Comparison of ENCODE assay signal across 1 cellular context in the genomic region with DNA sequence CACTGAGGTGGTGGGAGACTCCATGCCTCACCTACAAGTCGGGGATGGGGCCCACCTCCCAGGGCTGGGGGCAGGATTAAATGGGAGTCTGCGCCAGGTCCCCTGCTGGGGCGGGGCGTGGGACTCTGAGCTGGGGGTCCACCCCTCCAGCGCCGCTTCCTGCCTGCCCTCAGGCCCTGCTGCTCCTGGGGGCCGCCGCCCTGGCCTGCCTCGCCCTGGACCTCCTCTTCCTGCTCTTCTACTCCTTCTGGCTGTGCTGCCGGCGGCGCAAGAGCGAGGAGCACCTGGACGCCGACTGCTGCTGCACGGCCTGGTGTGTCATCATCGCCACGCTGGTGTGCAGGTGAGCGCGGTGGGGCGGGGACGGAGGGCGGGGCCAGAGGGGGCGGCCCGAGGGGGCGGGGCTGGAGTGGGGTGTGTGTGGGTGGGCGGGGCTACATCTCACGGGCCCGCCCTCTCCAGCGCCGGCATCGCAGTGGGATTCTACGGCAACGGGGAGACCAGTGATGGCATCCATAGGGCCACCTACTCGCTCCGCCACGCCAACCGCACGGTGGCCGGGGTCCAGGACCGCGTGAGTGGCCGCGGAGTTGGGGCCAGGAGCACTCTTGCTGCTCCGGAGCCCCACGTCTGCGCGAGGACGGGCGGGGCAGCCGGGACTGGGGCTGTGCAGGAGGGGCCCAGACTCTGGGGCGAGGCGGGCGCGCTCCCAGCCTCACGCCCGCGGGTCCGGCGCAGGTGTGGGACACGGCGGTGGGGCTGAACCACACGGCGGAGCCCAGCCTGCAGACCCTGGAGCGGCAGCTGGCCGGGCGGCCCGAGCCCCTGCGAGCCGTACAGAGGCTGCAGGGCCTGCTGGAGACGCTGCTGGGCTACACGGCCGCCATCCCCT.
TF ChIP-seq lines count a peak whose summit lies in the region.

No MANE protein-coding gene starts in this region.

TF ChIP-seq in K562, 482 proteins besides CTCF, POLR2A, EP300 and RAD21 (continued from another document and continues in another):
- TF ChIP-seq, protein P1, sequence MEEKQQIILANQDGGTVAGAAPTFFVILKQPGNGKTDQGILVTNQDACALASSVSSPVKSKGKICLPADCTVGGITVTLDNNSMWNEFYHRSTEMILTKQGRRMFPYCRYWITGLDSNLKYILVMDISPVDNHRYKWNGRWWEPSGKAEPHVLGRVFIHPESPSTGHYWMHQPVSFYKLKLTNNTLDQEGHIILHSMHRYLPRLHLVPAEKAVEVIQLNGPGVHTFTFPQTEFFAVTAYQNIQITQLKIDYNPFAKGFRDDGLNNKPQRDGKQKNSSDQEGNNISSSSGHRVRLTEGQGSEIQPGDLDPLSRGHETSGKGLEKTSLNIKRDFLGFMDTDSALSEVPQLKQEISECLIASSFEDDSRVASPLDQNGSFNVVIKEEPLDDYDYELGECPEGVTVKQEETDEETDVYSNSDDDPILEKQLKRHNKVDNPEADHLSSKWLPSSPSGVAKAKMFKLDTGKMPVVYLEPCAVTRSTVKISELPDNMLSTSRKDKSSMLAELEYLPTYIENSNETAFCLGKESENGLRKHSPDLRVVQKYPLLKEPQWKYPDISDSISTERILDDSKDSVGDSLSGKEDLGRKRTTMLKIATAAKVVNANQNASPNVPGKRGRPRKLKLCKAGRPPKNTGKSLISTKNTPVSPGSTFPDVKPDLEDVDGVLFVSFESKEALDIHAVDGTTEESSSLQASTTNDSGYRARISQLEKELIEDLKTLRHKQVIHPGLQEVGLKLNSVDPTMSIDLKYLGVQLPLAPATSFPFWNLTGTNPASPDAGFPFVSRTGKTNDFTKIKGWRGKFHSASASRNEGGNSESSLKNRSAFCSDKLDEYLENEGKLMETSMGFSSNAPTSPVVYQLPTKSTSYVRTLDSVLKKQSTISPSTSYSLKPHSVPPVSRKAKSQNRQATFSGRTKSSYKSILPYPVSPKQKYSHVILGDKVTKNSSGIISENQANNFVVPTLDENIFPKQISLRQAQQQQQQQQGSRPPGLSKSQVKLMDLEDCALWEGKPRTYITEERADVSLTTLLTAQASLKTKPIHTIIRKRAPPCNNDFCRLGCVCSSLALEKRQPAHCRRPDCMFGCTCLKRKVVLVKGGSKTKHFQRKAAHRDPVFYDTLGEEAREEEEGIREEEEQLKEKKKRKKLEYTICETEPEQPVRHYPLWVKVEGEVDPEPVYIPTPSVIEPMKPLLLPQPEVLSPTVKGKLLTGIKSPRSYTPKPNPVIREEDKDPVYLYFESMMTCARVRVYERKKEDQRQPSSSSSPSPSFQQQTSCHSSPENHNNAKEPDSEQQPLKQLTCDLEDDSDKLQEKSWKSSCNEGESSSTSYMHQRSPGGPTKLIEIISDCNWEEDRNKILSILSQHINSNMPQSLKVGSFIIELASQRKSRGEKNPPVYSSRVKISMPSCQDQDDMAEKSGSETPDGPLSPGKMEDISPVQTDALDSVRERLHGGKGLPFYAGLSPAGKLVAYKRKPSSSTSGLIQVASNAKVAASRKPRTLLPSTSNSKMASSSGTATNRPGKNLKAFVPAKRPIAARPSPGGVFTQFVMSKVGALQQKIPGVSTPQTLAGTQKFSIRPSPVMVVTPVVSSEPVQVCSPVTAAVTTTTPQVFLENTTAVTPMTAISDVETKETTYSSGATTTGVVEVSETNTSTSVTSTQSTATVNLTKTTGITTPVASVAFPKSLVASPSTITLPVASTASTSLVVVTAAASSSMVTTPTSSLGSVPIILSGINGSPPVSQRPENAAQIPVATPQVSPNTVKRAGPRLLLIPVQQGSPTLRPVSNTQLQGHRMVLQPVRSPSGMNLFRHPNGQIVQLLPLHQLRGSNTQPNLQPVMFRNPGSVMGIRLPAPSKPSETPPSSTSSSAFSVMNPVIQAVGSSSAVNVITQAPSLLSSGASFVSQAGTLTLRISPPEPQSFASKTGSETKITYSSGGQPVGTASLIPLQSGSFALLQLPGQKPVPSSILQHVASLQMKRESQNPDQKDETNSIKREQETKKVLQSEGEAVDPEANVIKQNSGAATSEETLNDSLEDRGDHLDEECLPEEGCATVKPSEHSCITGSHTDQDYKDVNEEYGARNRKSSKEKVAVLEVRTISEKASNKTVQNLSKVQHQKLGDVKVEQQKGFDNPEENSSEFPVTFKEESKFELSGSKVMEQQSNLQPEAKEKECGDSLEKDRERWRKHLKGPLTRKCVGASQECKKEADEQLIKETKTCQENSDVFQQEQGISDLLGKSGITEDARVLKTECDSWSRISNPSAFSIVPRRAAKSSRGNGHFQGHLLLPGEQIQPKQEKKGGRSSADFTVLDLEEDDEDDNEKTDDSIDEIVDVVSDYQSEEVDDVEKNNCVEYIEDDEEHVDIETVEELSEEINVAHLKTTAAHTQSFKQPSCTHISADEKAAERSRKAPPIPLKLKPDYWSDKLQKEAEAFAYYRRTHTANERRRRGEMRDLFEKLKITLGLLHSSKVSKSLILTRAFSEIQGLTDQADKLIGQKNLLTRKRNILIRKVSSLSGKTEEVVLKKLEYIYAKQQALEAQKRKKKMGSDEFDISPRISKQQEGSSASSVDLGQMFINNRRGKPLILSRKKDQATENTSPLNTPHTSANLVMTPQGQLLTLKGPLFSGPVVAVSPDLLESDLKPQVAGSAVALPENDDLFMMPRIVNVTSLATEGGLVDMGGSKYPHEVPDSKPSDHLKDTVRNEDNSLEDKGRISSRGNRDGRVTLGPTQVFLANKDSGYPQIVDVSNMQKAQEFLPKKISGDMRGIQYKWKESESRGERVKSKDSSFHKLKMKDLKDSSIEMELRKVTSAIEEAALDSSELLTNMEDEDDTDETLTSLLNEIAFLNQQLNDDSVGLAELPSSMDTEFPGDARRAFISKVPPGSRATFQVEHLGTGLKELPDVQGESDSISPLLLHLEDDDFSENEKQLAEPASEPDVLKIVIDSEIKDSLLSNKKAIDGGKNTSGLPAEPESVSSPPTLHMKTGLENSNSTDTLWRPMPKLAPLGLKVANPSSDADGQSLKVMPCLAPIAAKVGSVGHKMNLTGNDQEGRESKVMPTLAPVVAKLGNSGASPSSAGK (IDR thresholded peaks at IDR 0.05), result no peak
- TF ChIP-seq SAFB2 (IDR thresholded peaks at IDR 0.05; ENCODE audit: borderline replicate concordance, low read depth, low read length, severe bottlenecking) (no peak), SAP30 (IDR thresholded peaks at IDR 0.05; ENCODE audit: borderline replicate concordance, insufficient read depth, low read depth, low read length, poor library complexity, severe bottlenecking) (no peak), ZFPM2 (CRISPR knock-in tag; IDR thresholded peaks at IDR 0.05) (no peak), HDAC6 (IDR thresholded peaks at IDR 0.05; ENCODE audit: low read depth, low read length) (no peak), NONO (IDR thresholded peaks at IDR 0.05; ENCODE audit: low read depth in 2 of 2, low read length in 1 of 2) (no peak), E2F3 (CRISPR knock-in tag; IDR thresholded peaks at IDR 0.05) (no peak), RBM25 (IDR thresholded peaks at IDR 0.05; ENCODE audit: low read depth, low read length, severe bottlenecking) (no peak), NRF1 (conservative IDR thresholded peaks at IDR 0.05 in 1 of 2, IDR thresholded peaks at IDR 0.05 in 1 of 2) (peak; percentile 28 to 52; a peak in 2 of 4 replicates), ZBTB7A (IDR thresholded peaks at IDR 0.05; ENCODE audit: borderline replicate concordance, control insufficient read depth, low read depth, low read length) (peak; percentile 26; the same call in 1 of the 2 replicates), ZNF586 (CRISPR knock-in tag; conservative IDR thresholded peaks at IDR 0.05) (no peak), SMARCA5 (IDR thresholded peaks at IDR 0.05) (no peak), PTBP1 (IDR thresholded peaks at IDR 0.05; ENCODE audit: low read depth, low read length) (no peak), KDM4B (IDR thresholded peaks at IDR 0.05; ENCODE audit: borderline replicate concordance in 2 of 2, low read depth in 1 of 2) (no peak), MCM5 (IDR thresholded peaks at IDR 0.05; ENCODE audit: low read depth) (no peak), ZC3H4 (CRISPR knock-in tag; IDR thresholded peaks at IDR 0.05; ENCODE audit: borderline replicate concordance) (0 out of 2 replicates have a peak, but pooled peaks have one; percentile 49), NR2C1 (IDR thresholded peaks at IDR 0.05) (no peak), NR2C1 (tag; IDR thresholded peaks at IDR 0.05) (no peak), ZNF274 (IDR thresholded peaks at IDR 0.05; ENCODE audit: borderline replicate concordance, low read depth, low read length) (no peak), U2AF2 (optimal IDR thresholded peaks at IDR 0.05; ENCODE audit: low read depth, low read length) (no peak)
- TF ChIP-seq, protein P2, sequence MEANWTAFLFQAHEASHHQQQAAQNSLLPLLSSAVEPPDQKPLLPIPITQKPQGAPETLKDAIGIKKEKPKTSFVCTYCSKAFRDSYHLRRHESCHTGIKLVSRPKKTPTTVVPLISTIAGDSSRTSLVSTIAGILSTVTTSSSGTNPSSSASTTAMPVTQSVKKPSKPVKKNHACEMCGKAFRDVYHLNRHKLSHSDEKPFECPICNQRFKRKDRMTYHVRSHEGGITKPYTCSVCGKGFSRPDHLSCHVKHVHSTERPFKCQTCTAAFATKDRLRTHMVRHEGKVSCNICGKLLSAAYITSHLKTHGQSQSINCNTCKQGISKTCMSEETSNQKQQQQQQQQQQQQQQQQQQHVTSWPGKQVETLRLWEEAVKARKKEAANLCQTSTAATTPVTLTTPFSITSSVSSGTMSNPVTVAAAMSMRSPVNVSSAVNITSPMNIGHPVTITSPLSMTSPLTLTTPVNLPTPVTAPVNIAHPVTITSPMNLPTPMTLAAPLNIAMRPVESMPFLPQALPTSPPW (CRISPR knock-in tag; IDR thresholded peaks at IDR 0.05), result peak; percentile 70
- TF ChIP-seq, protein P3, sequence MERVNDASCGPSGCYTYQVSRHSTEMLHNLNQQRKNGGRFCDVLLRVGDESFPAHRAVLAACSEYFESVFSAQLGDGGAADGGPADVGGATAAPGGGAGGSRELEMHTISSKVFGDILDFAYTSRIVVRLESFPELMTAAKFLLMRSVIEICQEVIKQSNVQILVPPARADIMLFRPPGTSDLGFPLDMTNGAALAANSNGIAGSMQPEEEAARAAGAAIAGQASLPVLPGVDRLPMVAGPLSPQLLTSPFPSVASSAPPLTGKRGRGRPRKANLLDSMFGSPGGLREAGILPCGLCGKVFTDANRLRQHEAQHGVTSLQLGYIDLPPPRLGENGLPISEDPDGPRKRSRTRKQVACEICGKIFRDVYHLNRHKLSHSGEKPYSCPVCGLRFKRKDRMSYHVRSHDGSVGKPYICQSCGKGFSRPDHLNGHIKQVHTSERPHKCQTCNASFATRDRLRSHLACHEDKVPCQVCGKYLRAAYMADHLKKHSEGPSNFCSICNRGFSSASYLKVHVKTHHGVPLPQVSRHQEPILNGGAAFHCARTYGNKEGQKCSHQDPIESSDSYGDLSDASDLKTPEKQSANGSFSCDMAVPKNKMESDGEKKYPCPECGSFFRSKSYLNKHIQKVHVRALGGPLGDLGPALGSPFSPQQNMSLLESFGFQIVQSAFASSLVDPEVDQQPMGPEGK (CRISPR knock-in tag; IDR thresholded peaks at IDR 0.05; ENCODE audit: borderline replicate concordance), result no peak
- TF ChIP-seq, protein P4, sequence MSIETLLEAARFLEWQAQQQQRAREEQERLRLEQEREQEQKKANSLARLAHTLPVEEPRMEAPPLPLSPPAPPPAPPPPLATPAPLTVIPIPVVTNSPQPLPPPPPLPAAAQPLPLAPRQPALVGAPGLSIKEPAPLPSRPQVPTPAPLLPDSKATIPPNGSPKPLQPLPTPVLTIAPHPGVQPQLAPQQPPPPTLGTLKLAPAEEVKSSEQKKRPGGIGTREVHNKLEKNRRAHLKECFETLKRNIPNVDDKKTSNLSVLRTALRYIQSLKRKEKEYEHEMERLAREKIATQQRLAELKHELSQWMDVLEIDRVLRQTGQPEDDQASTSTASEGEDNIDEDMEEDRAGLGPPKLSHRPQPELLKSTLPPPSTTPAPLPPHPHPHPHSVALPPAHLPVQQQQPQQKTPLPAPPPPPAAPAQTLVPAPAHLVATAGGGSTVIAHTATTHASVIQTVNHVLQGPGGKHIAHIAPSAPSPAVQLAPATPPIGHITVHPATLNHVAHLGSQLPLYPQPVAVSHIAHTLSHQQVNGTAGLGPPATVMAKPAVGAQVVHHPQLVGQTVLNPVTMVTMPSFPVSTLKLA (conservative IDR thresholded peaks at IDR 0.05), result 0 out of 4 replicates have a peak, but pooled peaks of 1 of the 2 experiments have one; percentile 27
- TF ChIP-seq, protein P5, sequence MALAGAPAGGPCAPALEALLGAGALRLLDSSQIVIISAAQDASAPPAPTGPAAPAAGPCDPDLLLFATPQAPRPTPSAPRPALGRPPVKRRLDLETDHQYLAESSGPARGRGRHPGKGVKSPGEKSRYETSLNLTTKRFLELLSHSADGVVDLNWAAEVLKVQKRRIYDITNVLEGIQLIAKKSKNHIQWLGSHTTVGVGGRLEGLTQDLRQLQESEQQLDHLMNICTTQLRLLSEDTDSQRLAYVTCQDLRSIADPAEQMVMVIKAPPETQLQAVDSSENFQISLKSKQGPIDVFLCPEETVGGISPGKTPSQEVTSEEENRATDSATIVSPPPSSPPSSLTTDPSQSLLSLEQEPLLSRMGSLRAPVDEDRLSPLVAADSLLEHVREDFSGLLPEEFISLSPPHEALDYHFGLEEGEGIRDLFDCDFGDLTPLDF (CRISPR knock-in tag; IDR thresholded peaks at IDR 0.05), result no peak
- TF ChIP-seq, protein P6, sequence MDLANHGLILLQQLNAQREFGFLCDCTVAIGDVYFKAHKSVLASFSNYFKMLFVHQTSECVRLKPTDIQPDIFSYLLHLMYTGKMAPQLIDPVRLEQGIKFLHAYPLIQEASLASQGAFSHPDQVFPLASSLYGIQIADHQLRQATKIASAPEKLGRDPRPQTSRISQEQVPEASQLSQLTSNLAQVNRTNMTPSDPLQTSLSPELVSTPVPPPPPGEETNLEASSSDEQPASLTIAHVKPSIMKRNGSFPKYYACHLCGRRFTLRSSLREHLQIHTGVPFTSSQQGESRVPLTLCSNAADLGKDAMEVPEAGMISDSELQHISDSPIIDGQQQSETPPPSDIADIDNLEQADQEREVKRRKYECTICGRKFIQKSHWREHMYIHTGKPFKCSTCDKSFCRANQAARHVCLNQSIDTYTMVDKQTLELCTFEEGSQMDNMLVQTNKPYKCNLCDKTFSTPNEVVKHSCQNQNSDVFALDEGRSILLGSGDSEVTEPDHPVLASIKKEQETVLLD (IDR thresholded peaks at IDR 0.05), result no peak
- TF ChIP-seq, protein P7, sequence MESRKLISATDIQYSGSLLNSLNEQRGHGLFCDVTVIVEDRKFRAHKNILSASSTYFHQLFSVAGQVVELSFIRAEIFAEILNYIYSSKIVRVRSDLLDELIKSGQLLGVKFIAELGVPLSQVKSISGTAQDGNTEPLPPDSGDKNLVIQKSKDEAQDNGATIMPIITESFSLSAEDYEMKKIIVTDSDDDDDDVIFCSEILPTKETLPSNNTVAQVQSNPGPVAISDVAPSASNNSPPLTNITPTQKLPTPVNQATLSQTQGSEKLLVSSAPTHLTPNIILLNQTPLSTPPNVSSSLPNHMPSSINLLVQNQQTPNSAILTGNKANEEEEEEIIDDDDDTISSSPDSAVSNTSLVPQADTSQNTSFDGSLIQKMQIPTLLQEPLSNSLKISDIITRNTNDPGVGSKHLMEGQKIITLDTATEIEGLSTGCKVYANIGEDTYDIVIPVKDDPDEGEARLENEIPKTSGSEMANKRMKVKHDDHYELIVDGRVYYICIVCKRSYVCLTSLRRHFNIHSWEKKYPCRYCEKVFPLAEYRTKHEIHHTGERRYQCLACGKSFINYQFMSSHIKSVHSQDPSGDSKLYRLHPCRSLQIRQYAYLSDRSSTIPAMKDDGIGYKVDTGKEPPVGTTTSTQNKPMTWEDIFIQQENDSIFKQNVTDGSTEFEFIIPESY (CRISPR knock-in tag; IDR thresholded peaks at IDR 0.05), result no peak
